29 cellular contexts compared by ENCODE assay signal in the genomic region with DNA sequence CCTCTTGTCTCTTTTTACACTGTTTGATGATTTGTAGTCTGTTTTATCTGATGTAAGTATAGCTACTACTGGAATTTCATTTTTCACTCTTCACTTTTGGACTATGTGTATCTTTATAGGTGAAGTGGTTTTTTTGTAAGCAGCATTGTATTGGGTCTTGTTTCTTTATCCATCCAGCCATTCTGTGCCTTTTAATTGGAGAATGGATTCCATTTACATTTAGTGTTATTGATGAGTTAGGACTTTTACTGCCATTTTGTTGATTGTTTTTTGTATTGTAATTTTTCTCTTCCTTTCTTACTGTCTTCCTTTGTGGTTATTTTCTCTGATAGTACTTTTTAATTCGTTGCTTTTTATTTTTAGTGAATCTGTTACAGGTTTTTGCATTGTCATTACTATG.
"Had no signal": no experiment of that assay in that cellular context is flagged by ENCODE, and none has a peak within 500 bp of the region (broad histone marks: within the 10 kb centered on the region; RNA-seq: fewer than 3 reads in every experiment).

No MANE protein-coding gene starts in this region.

- H3K27me3 ChIP-seq: colonic mucosa, dorsolateral prefrontal cortex, esophagus muscularis mucosa, esophagus squamous epithelium, gastrocnemius medialis, gastroesophageal sphincter, heart left ventricle, heart right ventricle, hepatocyte had no signal

- ATAC-seq: effector memory CD8-positive, alpha-beta T cell; esophagus mucosa; gastrocnemius medialis; gastroesophageal sphincter; heart left ventricle; heart right ventricle had no signal

- H3K4me2 ChIP-seq: hepatocyte had no signal

- H3K4me3 ChIP-seq: colonic mucosa, coronary artery, dorsolateral prefrontal cortex, esophagus muscularis mucosa, esophagus squamous epithelium, gastrocnemius medialis, gastroesophageal sphincter, heart left ventricle, heart right ventricle, hepatocyte had no signal

- FAIRE-seq: endometrium, endothelial cell of umbilical vein, frontal cortex had no signal

- H3K27ac Mint-ChIP-seq: dendritic cell treated with granulocyte-macrophage colony-stimulating factor and Interleukin-4, amounts not matched to agents 40 ng/mL and 50 ng/mL, for 4 days; effector memory CD8-positive, alpha-beta T cell; endodermal cell had no signal

- H3K4me3 Mint-ChIP-seq: dendritic cell treated with granulocyte-macrophage colony-stimulating factor and Interleukin-4, amounts not matched to agents 40 ng/mL and 50 ng/mL, for 4 days; effector memory CD8-positive, alpha-beta T cell; endodermal cell had no signal

- H3K36me3 ChIP-seq: colonic mucosa, gastrocnemius medialis had no signal

- H2AFZ ChIP-seq: hepatocyte had no signal

- H3K9me3 ChIP-seq: colonic mucosa, gastrocnemius medialis had no signal

- H3K4me1 Mint-ChIP-seq: endodermal cell had no signal

- H3K4me1 ChIP-seq: colonic mucosa, esophagus muscularis mucosa, esophagus squamous epithelium, gastroesophageal sphincter, heart left ventricle, heart right ventricle had no signal

- DNase-seq: colonic mucosa; cortex of kidney; dermis blood vessel endothelial cell; dorsolateral prefrontal cortex; effector CD4-positive, alpha-beta T cell; effector CD8-positive, alpha-beta T cell; effector memory CD4-positive, alpha-beta T cell; effector memory CD8-positive, alpha-beta T cell; endodermal cell; erythroblast; esophagus squamous epithelium; foreskin fibroblast; foreskin melanocyte; gastrocnemius medialis; glutamatergic neuron; head of caudate nucleus; heart left ventricle; heart right ventricle; hippocampal formation had no signal

- H3K27me3 Mint-ChIP-seq: dendritic cell treated with granulocyte-macrophage colony-stimulating factor and Interleukin-4, amounts not matched to agents 40 ng/mL and 50 ng/mL, for 4 days; effector memory CD8-positive, alpha-beta T cell had no signal

- H3K27ac ChIP-seq: colonic mucosa, coronary artery, dorsolateral prefrontal cortex, epithelial cell of prostate, esophagus muscularis mucosa, esophagus squamous epithelium, gastrocnemius medialis, gastroesophageal sphincter, heart left ventricle, heart right ventricle, hepatocyte had no signal
